8 cellular contexts compared by ENCODE assay signal in genomic region chr10:42933454-42934340, GRCh38.
DNase-seq lines count a peak whose midpoint lies in the region; ATAC-seq and TF ChIP-seq lines count a peak whose summit lies in the region.

No MANE protein-coding gene starts in this region.

- DNase-seq in DMS79 (lab: John Stamatoyannopoulos, UW) (peak; percentile 6), SHP77 (lab: John Stamatoyannopoulos, UW) (peak; percentile 98 to 99), esophagus muscularis mucosa (ENCODE audit: extremely low spot score) (peak; percentile 89), neuronal stem cell (ENCODE audit: low spot score) (no peak), NCI-H82 (lab: John Stamatoyannopoulos, UW) (no peak), UCSD-AML1 (lab: John Stamatoyannopoulos, UW; ENCODE audit: unreplicated experiment) (no peak), testis (no peak)

- no peak overlapping the region for H2BK12ac ChIP-seq in neuronal stem cell (ENCODE audit: low read length)

- no peak overlapping the region for H3K4ac ChIP-seq in neuronal stem cell (ENCODE audit: low read length)

- H3K4me2 ChIP-seq in neuronal stem cell (ENCODE audit: insufficient read depth, low read length, poor library complexity, severe bottlenecking), result peak overlapping the region; percentile 93

- no peak for TF ChIP-seq CTCF in esophagus muscularis mucosa (IDR thresholded peaks at IDR 0.05)
- TF ChIP-seq CTCF in testis (IDR thresholded peaks at IDR 0.05), result no peak

- no peak for TF ChIP-seq EP300 in esophagus muscularis mucosa (IDR thresholded peaks at IDR 0.05)

- peak overlapping the region; percentile 87 for H3K9ac ChIP-seq in neuronal stem cell (ENCODE audit: low read depth, low read length, poor library complexity)

- ATAC-seq in HG03342 (IDR thresholded peaks at IDR 0.05; ENCODE audit: unreplicated experiment), result no peak

- H3K9me3 ChIP-seq in esophagus muscularis mucosa, result no peaks in the 10 kb centered on the region
- no peaks in the 10 kb centered on the region for H3K9me3 ChIP-seq in neuronal stem cell (replicated peaks in 1 of 2; ENCODE audit: control insufficient read depth in 2 of 2, insufficient read depth in 1 of 2, low read depth in 1 of 2, low read length in 2 of 2)
- H3K9me3 ChIP-seq in testis, result no peaks in the 10 kb centered on the region

- H3K4me1 ChIP-seq in esophagus muscularis mucosa (peaks cover 6 to 18% (median 16%) of the 10 kb centered on the region in 4 donors), neuronal stem cell (ENCODE audit: control insufficient read depth in 2 of 2, insufficient read depth in 1 of 2, low read depth in 1 of 2, low read length in 2 of 2) (peaks cover 0 to 6% of the 10 kb centered on the region in 2 donors), testis (no peaks in the 10 kb centered on the region)

- H3K23ac ChIP-seq in neuronal stem cell (ENCODE audit: low read depth, low read length, poor library complexity), result peak overlapping the region; percentile 94

- H2AK5ac ChIP-seq in neuronal stem cell (ENCODE audit: low read depth, low read length), result no peak overlapping the region

- TF ChIP-seq POLR2A in esophagus muscularis mucosa (IDR thresholded peaks at IDR 0.05; ENCODE audit: low read depth) (no peak), testis (IDR thresholded peaks at IDR 0.05) (no peak)

- H3K4me3 ChIP-seq in esophagus muscularis mucosa, result peak overlapping the region in 2 of 4 donors; percentile 7 to 27
- peak overlapping the region in 1 of 2 donors; percentile 85 for H3K4me3 ChIP-seq in neuronal stem cell (ENCODE audit: low read length in 2 of 2)
- peak overlapping the region in 1 of 2 donors; percentile 0 for H3K4me3 ChIP-seq in testis

- H2BK15ac ChIP-seq in neuronal stem cell (ENCODE audit: low read length), result peak overlapping the region; percentile 75

- H2BK5ac ChIP-seq in neuronal stem cell (ENCODE audit: low read length), result no peak overlapping the region

- WGBS in esophagus muscularis mucosa, result 6% methylated on average over 43 of the region's 57 CpGs
- WGBS in neuronal stem cell (ENCODE audit: extremely low coverage in 2 of 2, insufficient read length in 2 of 2, insufficient replicate concordance in 1 of 2), 2 donors, result no CpG with 5 or more reads among the region's 57 CpGs
- 7 to 9% methylated on average over 25 to 55 of the region's 57 CpGs for WGBS in testis, 2 donors

- H4K8ac ChIP-seq in neuronal stem cell (ENCODE audit: low read depth, low read length), result no peak overlapping the region

- H3K18ac ChIP-seq in neuronal stem cell (ENCODE audit: low read length), result peak overlapping the region; percentile 89

- peak overlapping the region; percentile 80 for H2AFZ ChIP-seq in neuronal stem cell (ENCODE audit: low read length)

- intact Hi-C loops in esophagus muscularis mucosa (cut with DNase I), result no loop called here
- intact Hi-C loops in testis (cut with DNase I; ENCODE audit: low total_unique reads), result no loop called here

- H4K91ac ChIP-seq in neuronal stem cell (ENCODE audit: low read depth, low read length, poor library complexity), result no peak overlapping the region

- H2BK120ac ChIP-seq in neuronal stem cell (ENCODE audit: low read depth, low read length), result peak overlapping the region; percentile 73

- H3K14ac ChIP-seq in neuronal stem cell (ENCODE audit: low read length), result peak overlapping the region; percentile 32

- H3K27ac ChIP-seq in esophagus muscularis mucosa (replicated peaks in 1 of 4) (no peak overlapping the region), neuronal stem cell (replicated peaks; ENCODE audit: low read length) (no peak overlapping the region), testis (no peak overlapping the region)

- H3K36me3 ChIP-seq in esophagus muscularis mucosa, result no peaks in the 10 kb centered on the region
- H3K36me3 ChIP-seq in neuronal stem cell (replicated peaks in 1 of 2; ENCODE audit: control insufficient read depth in 2 of 2, insufficient read depth in 2 of 2, low read length in 2 of 2), result no peaks in the 10 kb centered on the region
- no peaks in the 10 kb centered on the region for H3K36me3 ChIP-seq in testis (ENCODE audit: low read depth, missing control alignments)

- H3K79me1 ChIP-seq in neuronal stem cell (ENCODE audit: low read depth, low read length), result peaks cover 2% of the 10 kb centered on the region

- peaks cover 0 to 90% (median 20%) of the 10 kb centered on the region in 4 donors for H3K27me3 ChIP-seq in esophagus muscularis mucosa
- peaks cover 0 to 46% (median 20%) of the 10 kb centered on the region in 3 experiments for H3K27me3 ChIP-seq in neuronal stem cell (ENCODE audit: control insufficient read depth in 3 of 3, insufficient read depth in 3 of 3, low read depth in 1 of 3, low read length in 3 of 3)
- no peaks in the 10 kb centered on the region for H3K27me3 ChIP-seq in testis

Comparison
In these comparisons a context has a peak if more than half of its experiments do, and no peak if none do; other contexts are left out.
1. DNase-seq: peak in DMS79 (single experiment), SHP77 (2 of 2) and esophagus muscularis mucosa (single experiment); none in neuronal stem cell (single experiment), NCI-H82 (single experiment), UCSD-AML1 (single experiment) and testis (single experiment).